Comparison of ENCODE assay signal across 2 cellular contexts in the genomic region with DNA sequence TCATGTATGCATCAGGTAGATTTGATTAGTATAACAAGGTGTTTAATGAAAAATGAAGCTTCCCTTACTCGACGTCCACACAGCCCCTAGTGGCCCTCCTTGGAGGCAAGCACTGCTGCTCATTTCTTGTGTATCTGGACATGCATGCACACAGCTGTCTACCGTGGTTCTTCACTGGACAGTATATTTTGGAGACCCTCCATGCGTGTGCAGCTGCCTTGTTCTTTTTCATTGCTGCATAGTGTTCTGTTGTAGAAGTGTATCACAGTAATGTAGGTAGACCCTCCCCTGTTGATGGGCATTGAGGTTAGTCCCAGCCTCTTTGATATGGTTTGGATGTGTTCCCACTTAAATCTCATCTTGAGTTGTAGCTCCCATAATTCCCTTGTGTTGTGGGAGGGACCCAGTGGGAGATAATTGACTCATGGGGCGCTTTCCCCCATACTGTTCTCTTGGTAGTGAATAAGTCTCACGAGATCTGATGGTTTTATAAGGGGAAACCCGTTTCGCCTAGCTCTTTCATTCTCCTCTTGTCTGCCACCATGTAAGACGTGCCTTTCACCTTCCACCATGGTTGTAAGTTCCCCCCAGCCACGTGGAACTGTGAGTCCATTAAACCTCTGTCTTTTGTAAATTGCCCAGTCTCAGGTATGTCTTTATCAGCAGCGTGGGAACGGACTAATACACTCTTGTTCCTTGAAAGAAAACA.
TF ChIP-seq lines count a peak whose summit lies in the region.

No MANE protein-coding gene starts in this region.

TF ChIP-seq in HEK293, 187 proteins besides CTCF, POLR2A, EP300 and RAD21 (continued from another document):
- TF ChIP-seq MZF1 (tag by site-specific recombination; IDR thresholded peaks at IDR 0.05; ENCODE audit: borderline replicate concordance) = peak; percentile 98
- 0 out of 2 replicates have a peak, but pooled peaks have one; percentile 30 for TF ChIP-seq ZNF580 (tag by site-specific recombination; IDR thresholded peaks at IDR 0.05)

TF ChIP-seq in GM12878, 131 proteins besides CTCF, POLR2A, EP300 and RAD21 (continued from another document):
- TF ChIP-seq MEF2B (IDR thresholded peaks at IDR 0.05; ENCODE audit: partially characterized antibody, poor library complexity, severe bottlenecking) = peak; percentile 16
